Comparison of ENCODE assay signal across 13 cellular contexts in genomic region chr3:42045719-42046243, GRCh38. TPM values are rescaled to one million over a fixed set of nuclear protein-coding genes. Genes with fewer than 3 reads are reported as not detected.
A peak's percentile ranks its signal among the peaks of the same experiment; 100 is the strongest.
DNase-seq lines count a peak whose midpoint lies in the region; ATAC-seq and TF ChIP-seq lines count a peak whose summit lies in the region.
"Had no signal": no experiment of that assay in that cellular context is flagged by ENCODE, and none has a peak within 500 bp of the region (broad histone marks: within the 10 kb centered on the region; RNA-seq: fewer than 3 reads in every experiment).

No MANE protein-coding gene starts in this region.

- POLR2A ChIA-PET in Panc1 (lab: Charles Lee), result no interaction called here

- H3K27ac ChIP-seq in Panc1 (ENCODE audit: low read length) (peak overlapping the region; percentile 78), esophagus squamous epithelium (peak overlapping the region in 3 of 4 donors; percentile 17 to 64 (median 26)), neural progenitor cell (no peak overlapping the region)
- H3K27ac ChIP-seq: C4-2B, colonic mucosa, SK-N-MC had no signal

- ATAC-seq in Panc1, result no peak

- H4K20me1 ChIP-seq in neural progenitor cell (ENCODE audit: low read depth), result peaks cover 20% of the 10 kb centered on the region

- H3K4me2 ChIP-seq in neural progenitor cell, result peak overlapping the region; percentile 34

- intact Hi-C loops in Panc1 (cut with micrococcal nuclease; ENCODE audit: unreplicated experiment), result no loop called here
- intact Hi-C loops in esophagus squamous epithelium (cut with DNase I), result no loop called here

- no TSS peak for BruUV-seq in Panc1 (replicated peaks; lab: Mats Ljungman, UMichigan)

- CTCF ChIA-PET in Panc1 (lab: Charles Lee), result interaction anchor here (1.2 kb wide), 1 partner anchor 15 kb away, joined by 3 read pairs; no protein-coding TSS in a partner anchor

- no peak for TF ChIP-seq POLR2A in esophagus squamous epithelium (IDR thresholded peaks at IDR 0.05)

- no peak overlapping the region for H2AFZ ChIP-seq in neural progenitor cell (replicated peaks)

- no peak overlapping the region for H3K4me3 ChIP-seq in Panc1 (ENCODE audit: low read depth in 2 of 2, low read length in 2 of 2)
- no peak overlapping the region for H3K4me3 ChIP-seq in esophagus squamous epithelium
- H3K4me3 ChIP-seq in neural progenitor cell, result no peak overlapping the region
- H3K4me3 ChIP-seq: colonic mucosa, SK-N-MC had no signal

- no peaks in the 10 kb centered on the region for H3K27me3 Mint-ChIP-seq in neural progenitor cell (ENCODE audit: insufficient read depth, low read depth)
- no peaks in the 10 kb centered on the region for H3K27me3 Mint-ChIP-seq in progenitor cell of endocrine pancreas
- H3K27me3 Mint-ChIP-seq: activated CD4-positive, alpha-beta memory T cell treated with anti-CD3 and anti-CD28 coated beads, Interleukin-2, amount 10 ng/mL, durations not matched to agents 7 days and 5 days had no signal

- H3K4me3 Mint-ChIP-seq in neural progenitor cell (no peak overlapping the region), progenitor cell of endocrine pancreas (ENCODE audit: low read depth) (no peak overlapping the region)
- H3K4me3 Mint-ChIP-seq: activated CD4-positive, alpha-beta memory T cell treated with anti-CD3 and anti-CD28 coated beads, Interleukin-2, amount 10 ng/mL, durations not matched to agents 7 days and 5 days had no signal

- 90 to 100% methylated on average over 1 to 2 of the region's 2 CpGs for WGBS in esophagus squamous epithelium, 2 donors

- DNase-seq in G401 (ENCODE audit: low spot score) (peak; percentile 84), Panc1 (ENCODE audit: low read depth, low spot score) (no peak), esophagus squamous epithelium (lab: John Stamatoyannopoulos, UW) (no peak), neural progenitor cell (ENCODE audit: low spot score) (no peak), NCI-H2107 treated with DMSO at 0.1 percent for 48 hours (lab: John Stamatoyannopoulos, UW; ENCODE audit: unreplicated experiment) (no peak), progenitor cell of endocrine pancreas (ENCODE audit: low spot score, unreplicated experiment) (no peak)
- DNase-seq in activated CD4-positive, alpha-beta T cell treated with anti-CD3 and anti-CD28 coated beads for 48 hours, result no peak
- DNase-seq: activated CD4-positive, alpha-beta memory T cell treated with anti-CD3 and anti-CD28 coated beads, Interleukin-2, amount 10 ng/mL, durations not matched to agents 7 days and 5 days; colonic mucosa; hippocampal formation; stimulated activated naive CD4-positive, alpha-beta T cell had no signal

- TF ChIP-seq CTCF in Panc1 (IDR thresholded peaks at IDR 0.05) (no peak), esophagus squamous epithelium (IDR thresholded peaks at IDR 0.05) (no peak), neural progenitor cell (IDR thresholded peaks at IDR 0.05) (no peak), progenitor cell of endocrine pancreas (IDR thresholded peaks at IDR 0.05; ENCODE audit: unreplicated experiment) (no peak)

- H3K9me3 ChIP-seq in Panc1 (ENCODE audit: control insufficient read depth, insufficient read depth, low read depth, low read length), result no peaks in the 10 kb centered on the region
- H3K9me3 ChIP-seq in esophagus squamous epithelium, result no peaks in the 10 kb centered on the region
- H3K9me3 ChIP-seq in neural progenitor cell (ENCODE audit: low read depth), result no peaks in the 10 kb centered on the region
- H3K9me3 ChIP-seq: colonic mucosa had no signal

- H3K27ac Mint-ChIP-seq in neural progenitor cell, result peak overlapping the region; percentile 98
- H3K27ac Mint-ChIP-seq in progenitor cell of endocrine pancreas, result no peak overlapping the region
- H3K27ac Mint-ChIP-seq: activated CD4-positive, alpha-beta memory T cell treated with anti-CD3 and anti-CD28 coated beads, Interleukin-2, amount 10 ng/mL, durations not matched to agents 7 days and 5 days had no signal

- H3K27me3 ChIP-seq in Panc1 (ENCODE audit: control insufficient read depth, insufficient read depth, low read length), result no peaks in the 10 kb centered on the region
- H3K27me3 ChIP-seq in esophagus squamous epithelium, result no peaks in the 10 kb centered on the region
- H3K27me3 ChIP-seq in neural progenitor cell, result no peaks in the 10 kb centered on the region
- H3K27me3 ChIP-seq: colonic mucosa had no signal

- H3K36me3 Mint-ChIP-seq in neural progenitor cell (peaks cover 4% of the 10 kb centered on the region), progenitor cell of endocrine pancreas (ENCODE audit: insufficient read depth) (no peaks in the 10 kb centered on the region)

- H3K36me3 ChIP-seq in Panc1 (ENCODE audit: control insufficient read depth, insufficient read depth, low read length), result no peaks in the 10 kb centered on the region
- no peaks in the 10 kb centered on the region for H3K36me3 ChIP-seq in esophagus squamous epithelium
- no peaks in the 10 kb centered on the region for H3K36me3 ChIP-seq in neural progenitor cell
- H3K36me3 ChIP-seq: colonic mucosa had no signal

- H3F3A ChIP-seq in neural progenitor cell (ENCODE audit: low read depth), result peaks cover 27% of the 10 kb centered on the region

- no peak overlapping the region for H3K9ac ChIP-seq in neural progenitor cell

- in situ Hi-C loops in G401 (cut with HindIII; ENCODE audit: low sequenced_read_pairs) (no loop called here), Panc1 (cut with HindIII; ENCODE audit: low pct_unique_long_range_greater_than_20kb, low sequenced_read_pairs) (no loop called here)

- H3K9me3 Mint-ChIP-seq in neural progenitor cell, result peaks cover 2% of the 10 kb centered on the region
- no peaks in the 10 kb centered on the region for H3K9me3 Mint-ChIP-seq in progenitor cell of endocrine pancreas (ENCODE audit: low read depth)
- H3K9me3 Mint-ChIP-seq: activated CD4-positive, alpha-beta memory T cell treated with anti-CD3 and anti-CD28 coated beads, Interleukin-2, amount 10 ng/mL, durations not matched to agents 7 days and 5 days had no signal

- H3K79me2 ChIP-seq in neural progenitor cell (ENCODE audit: low read depth), result peaks cover 88% of the 10 kb centered on the region

- peaks cover 33% of the 10 kb centered on the region for H3K4me1 ChIP-seq in Panc1 (ENCODE audit: control insufficient read depth, insufficient read depth, low read length)
- peaks cover 9 to 49% (median 27%) of the 10 kb centered on the region in 3 donors for H3K4me1 ChIP-seq in esophagus squamous epithelium
- H3K4me1 ChIP-seq in neural progenitor cell, result peaks cover 39% of the 10 kb centered on the region

- peaks cover 64% of the 10 kb centered on the region for H3K4me1 Mint-ChIP-seq in neural progenitor cell
- peaks cover 22% of the 10 kb centered on the region for H3K4me1 Mint-ChIP-seq in progenitor cell of endocrine pancreas (ENCODE audit: low read depth)

RNA-seq across cellular contexts. Expression of gene TRAK1, which starts 45.4 kb away (rescaled TPM):
- 17.3 and 17.6 TPM in 2 replicates for total RNA-seq in G401 (2014; rRNA removed; shearing (Covaris generic))
- total RNA-seq in Panc1 (2021; ENCODE audit: unreplicated experiment), result 38.4 TPM
- 36.8 TPM for polyA plus RNA-seq in Panc1 (2012; ENCODE audit: insufficient read length)
- 10 to 100 TPM; 31.8 to 40.6 (median 37.7) TPM for total RNA-seq in esophagus squamous epithelium
- 32.2 and 41.3 TPM in 2 replicates for total RNA-seq in neural progenitor cell (ENCODE audit: low replicate concordance)
- total RNA-seq in progenitor cell of endocrine pancreas, result 53.8 and 55.5 TPM in 2 replicates
